ENCODE assay signal across 20 cellular contexts in genomic region chr11:70871881-70872280, GRCh38.
A peak's percentile ranks its signal among the peaks of the same experiment; 100 is the strongest.
DNase-seq lines count a peak whose midpoint lies in the region; ATAC-seq and TF ChIP-seq lines count a peak whose summit lies in the region.
"Had no signal": no experiment of that assay in that cellular context is flagged by ENCODE, and none has a peak within 500 bp of the region (broad histone marks: within the 10 kb centered on the region; RNA-seq: fewer than 3 reads in every experiment).

No MANE protein-coding gene starts in this region.

- no peak overlapping the region for H2AK9ac ChIP-seq in IMR-90 (replicated peaks; ENCODE audit: low read depth, low read length, poor library complexity)

- H4K20me1 ChIP-seq in BLaER1, result no peaks in the 10 kb centered on the region
- peaks cover 4% of the 10 kb centered on the region for H4K20me1 ChIP-seq in IMR-90 (ENCODE audit: insufficient read depth, low read length)

- POLR2A ChIA-PET in IMR-90 (lab: Charles Lee; ENCODE audit: unreplicated experiment), result no interaction called here

- no peak overlapping the region for H3K27ac ChIP-seq in BLaER1
- no peak overlapping the region for H3K27ac ChIP-seq in IMR-90 (ENCODE audit: insufficient read depth, low read length)
- H3K27ac ChIP-seq: left lung, parathyroid adenoma, vagina had no signal

- H3K9ac ChIP-seq in BLaER1 (no peak overlapping the region), IMR-90 (ENCODE audit: low read depth, low read length) (no peak overlapping the region)
- H3K9ac ChIP-seq: parathyroid adenoma had no signal

- no peaks in the 10 kb centered on the region for H3K36me3 ChIP-seq in BLaER1
- H3K36me3 ChIP-seq in IMR-90 (ENCODE audit: control insufficient read depth, insufficient read depth, low read length), result no peaks in the 10 kb centered on the region
- H3K36me3 ChIP-seq: left lung, vagina had no signal

- no peak overlapping the region for H4K91ac ChIP-seq in IMR-90 (ENCODE audit: insufficient read depth, low read depth, low read length)

- H3K4me1 ChIP-seq in BLaER1, result peaks cover 44% of the 10 kb centered on the region
- H3K4me1 ChIP-seq in IMR-90 (ENCODE audit: control insufficient read depth, insufficient read depth, low read length), result peaks cover 4% of the 10 kb centered on the region; the same call in 1 of the 2 replicates
- H3K4me1 ChIP-seq: left lung, parathyroid adenoma, vagina had no signal

- H3K23ac ChIP-seq in IMR-90 (ENCODE audit: low read depth, low read length), result no peak overlapping the region

- no peak for TF ChIP-seq RAD21 in IMR-90 (IDR thresholded peaks at IDR 0.05; ENCODE audit: low read length)

- H2AK5ac ChIP-seq in IMR-90 (ENCODE audit: low read depth, low read length), result no peak overlapping the region

- H3K36me3 Mint-ChIP-seq in osteocyte (ENCODE audit: unreplicated experiment), result no peaks in the 10 kb centered on the region

- H2BK15ac ChIP-seq in IMR-90 (ENCODE audit: low read depth, low read length), result no peak overlapping the region

- TF ChIP-seq CTCF in IMR-90 (conservative IDR thresholded peaks at IDR 0.05; ENCODE audit: low read depth, low read length) (no peak), osteocyte (IDR thresholded peaks at IDR 0.05) (no peak)

- TF ChIP-seq POLR2A in IMR-90 (IDR thresholded peaks at IDR 0.05; ENCODE audit: low read depth, low read length), result no peak

- CTCF ChIA-PET in IMR-90 (lab: Yijun Ruan, JAX), result interaction anchor here (0.8 kb wide), 1 partner anchor 94 kb away, joined by 3 read pairs; no protein-coding TSS in a partner anchor

- intact Hi-C loops in IMR-90 (cut with micrococcal nuclease), result no loop called here

- H3K4me2 ChIP-seq in BLaER1 (peak overlapping the region; percentile 17; the same call in 1 of the 2 replicates), IMR-90 (ENCODE audit: low read depth, low read length) (no peak overlapping the region)

- H4K5ac ChIP-seq in IMR-90 (ENCODE audit: low read depth, low read length), result no peak overlapping the region

- WGBS in IMR-90 (ENCODE audit: extremely low coverage in 2 of 2, insufficient read length in 1 of 2), 2 experiments, result no CpG with 5 or more reads among the region's 12 CpGs

- no peak overlapping the region for H2BK20ac ChIP-seq in IMR-90 (ENCODE audit: low read depth, low read length)

- DNase-seq in IMR-90, result peak; percentile 30
- DNase-seq in astrocyte of the hippocampus (ENCODE audit: low read depth, low spot score), result peak; percentile 23
- peak; percentile 39 for DNase-seq in left kidney (ENCODE audit: low read depth, low spot score)
- no peak for DNase-seq in HUDEP-2 (lab: John Stamatoyannopoulos, UW; ENCODE audit: unreplicated experiment in 76 of 76)
- no peak for DNase-seq in activated CD4-positive, alpha-beta T cell treated with anti-CD3 and anti-CD28 coated beads, Interleukin-2, amount 50 U/mL, for 4 hours
- DNase-seq in osteocyte (ENCODE audit: extremely low spot score, unreplicated experiment), result no peak
- DNase-seq: activated CD8-positive, alpha-beta memory T cell treated with anti-CD3 and anti-CD28 coated beads, Interleukin-2, amount 50 U/mL, for 4 hours; dermis blood vessel endothelial cell; hippocampal formation; KBM-7; left lung; NCI-H1105 treated with DMSO at 0.1 percent for 48 hours; Right ventricle myocardium superior; stimulated activated naive CD8-positive, alpha-beta T cell treated with anti-CD3 and anti-CD28 coated beads, Interleukin-15, Interleukin-2, amounts not matched to agents 100 U/mL and 50 U/mL, for 24 hours had no signal

- dilution Hi-C loops in IMR-90 (cut with HindIII; ENCODE audit: low sequenced_read_pairs, unreplicated experiment), result no loop called here

- no peaks in the 10 kb centered on the region for H3K4me1 Mint-ChIP-seq in osteocyte (ENCODE audit: unreplicated experiment)

- in situ Hi-C loops in IMR-90 (cut with MboI; ENCODE audit: low sequenced_read_pairs), result no loop called here

- no peak overlapping the region for H2BK5ac ChIP-seq in IMR-90 (ENCODE audit: low read depth, low read length, poor library complexity, severe bottlenecking)

- H3K9me3 ChIP-seq in BLaER1 (no peaks in the 10 kb centered on the region), IMR-90 (ENCODE audit: control insufficient read depth, insufficient read depth, low read length) (no peaks in the 10 kb centered on the region; the same call in 1 of the 2 replicates)
- H3K9me3 ChIP-seq: left lung, vagina had no signal

- no peak overlapping the region for H3K56ac ChIP-seq in IMR-90 (ENCODE audit: extremely low read depth, insufficient read depth, low read length)

- H3K27me3 ChIP-seq in BLaER1, result no peaks in the 10 kb centered on the region
- H3K27me3 ChIP-seq in IMR-90 (ENCODE audit: control insufficient read depth, insufficient read depth, low read length), result no peaks in the 10 kb centered on the region
- H3K27me3 ChIP-seq: vagina had no signal

- ATAC-seq in IMR-90 (ENCODE audit: low read depth), result peak; percentile 69
- ATAC-seq in HG03097 (IDR thresholded peaks at IDR 0.05; ENCODE audit: low FRiP score, unreplicated experiment), result no peak
- ATAC-seq: activated CD4-positive, CD25-positive, alpha-beta regulatory T cell treated with anti-CD3 and anti-CD28 coated beads, Interleukin-2, amount 50 U/mL, for 24 hours; left lung; stimulated activated naive CD8-positive, alpha-beta T cell treated with anti-CD3 and anti-CD28 coated beads, Interleukin-15, Interleukin-2, amounts not matched to agents 100 U/mL and 50 U/mL, for 24 hours had no signal

- no peaks in the 10 kb centered on the region for H3K27me3 Mint-ChIP-seq in osteocyte (ENCODE audit: unreplicated experiment)

- no peak overlapping the region for H2BK120ac ChIP-seq in IMR-90 (ENCODE audit: low read depth, low read length)

- no peak overlapping the region for H3K18ac ChIP-seq in IMR-90 (ENCODE audit: low read depth, low read length)

- no peak overlapping the region for H4K8ac ChIP-seq in IMR-90 (ENCODE audit: low read depth in 2 of 2, low read length in 2 of 2)

- H3K4me3 Mint-ChIP-seq in osteocyte (ENCODE audit: unreplicated experiment), result no peak overlapping the region
- H3K4me3 Mint-ChIP-seq: T-helper 1 cell treated with Interleukin-12 subunit alpha and Interleukin-12 subunit beta and Interleukin-4 antibody, amounts not matched to agents 30 μg/mL and 1 μg/mL, for 36 hours had no signal

- no TSS peak for BruUV-seq in IMR-90 (replicated peaks; lab: Mats Ljungman, UMichigan)

- H3K27ac Mint-ChIP-seq in osteocyte (ENCODE audit: unreplicated experiment), result no peak overlapping the region
- H3K27ac Mint-ChIP-seq: T-helper 1 cell treated with Interleukin-12 subunit alpha and Interleukin-12 subunit beta and Interleukin-4 antibody, amounts not matched to agents 30 μg/mL and 1 μg/mL, for 36 hours had no signal

- H3K4ac ChIP-seq in IMR-90 (ENCODE audit: low read depth, low read length), result no peak overlapping the region

- no peaks in the 10 kb centered on the region for H3K9me3 Mint-ChIP-seq in osteocyte (ENCODE audit: unreplicated experiment)
- H3K9me3 Mint-ChIP-seq: T-helper 1 cell treated with Interleukin-12 subunit alpha and Interleukin-12 subunit beta and Interleukin-4 antibody, amounts not matched to agents 30 μg/mL and 1 μg/mL, for 36 hours had no signal

- H3K14ac ChIP-seq in IMR-90 (replicated peaks; ENCODE audit: low read depth, low read length), result no peak overlapping the region

- H3K9me1 ChIP-seq in IMR-90 (ENCODE audit: insufficient read depth, low read length), result 0 out of 2 replicates have a peak, but pooled peaks cover 2% of the 10 kb centered on the region

- H2AFZ ChIP-seq in IMR-90 (replicated peaks; ENCODE audit: low read length, poor library complexity), result no peak overlapping the region
- H2AFZ ChIP-seq: parathyroid adenoma had no signal

- H3K4me3 ChIP-seq in BLaER1 (no peak overlapping the region), IMR-90 (ENCODE audit: insufficient read depth, low read depth, low read length) (no peak overlapping the region)
- H3K4me3 ChIP-seq: left lung, vagina had no signal

- H3K79me1 ChIP-seq in IMR-90 (ENCODE audit: low read depth in 1 of 2, low read length in 2 of 2), result no peaks in the 10 kb centered on the region

TF ChIP-seq in IMR-90, 13 proteins besides CTCF, POLR2A, EP300 and RAD21:
- TF ChIP-seq NFE2L2 (IDR thresholded peaks at IDR 0.05; ENCODE audit: low read depth, low read length) (no peak), CEBPB (IDR thresholded peaks at IDR 0.05; ENCODE audit: low read depth, low read length) (peak; percentile 42; the same call in 1 of the 2 replicates)

Comparison
In these comparisons a context has a peak if more than half of its experiments do, and no peak if none do; other contexts are left out.
1. DNase-seq: peak in IMR-90 (single experiment), astrocyte of the hippocampus (single experiment) and left kidney (single experiment); none in HUDEP-2 (0 of 76), activated CD4-positive, alpha-beta T cell treated with anti-CD3 and anti-CD28 coated beads, Interleukin-2, amount 50 U/mL, for 4 hours (0 of 2) and osteocyte (single experiment).